8 cellular contexts compared by ENCODE assay signal in the genomic region with DNA sequence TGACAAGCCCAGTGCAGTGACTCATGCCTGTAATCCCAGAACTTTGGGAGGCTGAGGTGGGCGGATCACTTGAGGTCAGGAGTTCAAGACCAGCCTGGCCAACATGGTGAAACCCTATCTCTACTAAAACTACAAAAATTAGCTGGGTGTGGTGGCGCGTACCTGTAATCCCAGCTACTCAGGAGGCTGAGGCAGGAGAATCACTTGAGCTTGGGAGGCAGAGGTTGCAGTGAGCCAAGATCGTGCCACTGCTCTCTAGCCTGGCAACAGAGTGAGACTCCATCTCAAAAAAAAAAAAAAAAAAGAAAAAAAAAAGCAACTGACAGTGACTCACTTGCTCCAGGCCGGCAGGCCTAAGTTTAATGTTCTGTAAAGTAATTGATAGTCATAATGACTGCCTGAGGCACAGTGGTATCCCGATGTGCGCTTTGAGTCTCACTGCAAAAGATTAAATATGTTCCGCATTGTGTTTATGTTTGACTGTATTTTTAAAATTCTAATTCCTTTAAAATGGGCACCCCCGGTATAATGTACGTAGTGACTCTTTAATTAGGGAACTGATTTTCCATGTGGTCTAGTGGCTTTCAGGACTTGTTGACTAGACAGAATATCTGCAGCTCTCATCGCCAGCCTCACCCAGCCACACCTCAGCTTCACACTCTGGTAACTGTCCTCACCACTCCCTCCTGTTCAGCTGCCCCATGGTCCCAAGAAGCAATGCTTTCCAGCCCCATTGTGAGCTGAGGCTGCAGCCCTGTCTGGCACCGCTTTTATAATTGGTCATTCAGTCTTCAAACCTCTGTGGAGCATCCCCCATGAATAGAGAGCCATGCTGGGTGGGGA. TPM values are rescaled to one million over a fixed set of nuclear protein-coding genes. Genes with fewer than 3 reads are reported as not detected.
DNase-seq lines count a peak whose midpoint lies in the region; ATAC-seq and TF ChIP-seq lines count a peak whose summit lies in the region.
"Not testable (repeated sequence)": the region's sequence is repeated elsewhere in the genome, so short reads cannot be mapped to it uniquely, and the experiment has no call there.

No MANE protein-coding gene starts in this region.

- peak overlapping the region; percentile 36 for H3K4me3 Mint-ChIP-seq in activated naive CD8-positive, alpha-beta T cell treated with anti-CD3 and anti-CD28 coated beads, Interleukin-2, amount 10 ng/mL, durations not matched to agents 7 days and 5 days
- H3K4me3 Mint-ChIP-seq in stimulated activated naive B cell treated with anti-CD40 and anti-IgM and Interleukin-4, amounts not matched to agents 10 μg/mL and 1 μg/mL and 100 μg/mL, for 72 hours, result peak overlapping the region; percentile 87 to 89

- H3K36me3 Mint-ChIP-seq in activated naive CD8-positive, alpha-beta T cell treated with anti-CD3 and anti-CD28 coated beads, Interleukin-2, amount 10 ng/mL, durations not matched to agents 7 days and 5 days, result not testable (repeated sequence)
- peaks cover 2 to 14% of the 10 kb centered on the region in 2 donors for H3K36me3 Mint-ChIP-seq in stimulated activated naive B cell treated with anti-CD40 and anti-IgM and Interleukin-4, amounts not matched to agents 10 μg/mL and 1 μg/mL and 100 μg/mL, for 72 hours

- DNase-seq in BE2C, result peak; percentile 42
- DNase-seq in activated naive CD8-positive, alpha-beta T cell treated with anti-CD3 and anti-CD28 coated beads, Interleukin-2, amount 10 ng/mL, durations not matched to agents 7 days and 5 days; esophagus squamous epithelium (lab: John Stamatoyannopoulos, UW): not testable (repeated sequence)
- DNase-seq in midbrain (lab: John Stamatoyannopoulos, UW), result peak; percentile 22
- peak; percentile 26 for DNase-seq in stimulated activated naive B cell treated with anti-CD40 and anti-IgM and Interleukin-4, amounts not matched to agents 10 μg/mL and 1 μg/mL and 100 μg/mL, for 72 hours

- not testable (repeated sequence) for ATAC-seq in activated naive CD8-positive, alpha-beta T cell treated with anti-CD3 and anti-CD28 coated beads, Interleukin-2, amount 10 ng/mL, durations not matched to agents 7 days and 5 days (ENCODE audit: low read depth)
- ATAC-seq in stimulated activated naive B cell treated with anti-CD40 and anti-IgM and Interleukin-4, amounts not matched to agents 10 μg/mL and 1 μg/mL and 100 μg/mL, for 72 hours (replicated peaks), result peak; percentile 61

- peak overlapping the region; percentile 36; the same call in 1 of the 2 replicates for H2AFZ ChIP-seq in OCI-LY1 (ENCODE audit: low read length)

- H3K4me1 ChIP-seq in BE2C (peaks cover 13% of the 10 kb centered on the region), HEK293 (ENCODE audit: control insufficient read depth, insufficient read depth, low read length) (peaks cover 13% of the 10 kb centered on the region), OCI-LY1 (ENCODE audit: insufficient read depth, low read length, severe bottlenecking) (peaks cover 51% of the 10 kb centered on the region), esophagus squamous epithelium (peaks cover 10 to 65% (median 21%) of the 10 kb centered on the region in 3 donors)

- H3K4me3 ChIP-seq in BE2C (ENCODE audit: low read depth, low read length); HEK293 (ENCODE audit: low read depth, low read length); OCI-LY1 (ENCODE audit: low read depth, low read length, poor library complexity, severe bottlenecking); esophagus squamous epithelium: not testable (repeated sequence)

- H3K9ac ChIP-seq in OCI-LY1 (ENCODE audit: low read length), result not testable (repeated sequence)

- not testable (repeated sequence) for H3F3A ChIP-seq in OCI-LY1 (ENCODE audit: insufficient read depth, low read length)

- TF ChIP-seq CTCF in BE2C (IDR thresholded peaks at IDR 0.05; ENCODE audit: low read depth, low read length); HEK293 (tag by site-specific recombination; IDR thresholded peaks at IDR 0.05); OCI-LY1 (IDR thresholded peaks at IDR 0.05; ENCODE audit: low read length); VCaP (conservative IDR thresholded peaks at IDR 0.05); esophagus squamous epithelium (IDR thresholded peaks at IDR 0.05): not testable (repeated sequence)

- POLR2A ChIA-PET in HEK293 (lab: Yijun Ruan, JAX), result interaction anchor here (0.6 to 0.9 kb wide), 3 partner anchors 28 to 970 kb away, joined by 3 to 9 read pairs (median 3); no protein-coding TSS in a partner anchor
- POLR2A ChIA-PET in activated naive CD8-positive, alpha-beta T cell treated with anti-CD3 and anti-CD28 coated beads, Interleukin-2, amount 10 ng/mL, durations not matched to agents 7 days and 5 days (lab: Charles Lee), result interaction anchor here (1.5 to 3.0 kb wide), 5 partner anchors 10 to 165 kb away, joined by 3 to 20 read pairs (median 4); partner anchors contain the start of gene ZNF652

- H3K4me1 Mint-ChIP-seq in activated naive CD8-positive, alpha-beta T cell treated with anti-CD3 and anti-CD28 coated beads, Interleukin-2, amount 10 ng/mL, durations not matched to agents 7 days and 5 days, result peaks cover 51% of the 10 kb centered on the region
- H3K4me1 Mint-ChIP-seq in stimulated activated naive B cell treated with anti-CD40 and anti-IgM and Interleukin-4, amounts not matched to agents 10 μg/mL and 1 μg/mL and 100 μg/mL, for 72 hours, result peaks cover 53 to 76% of the 10 kb centered on the region in 2 donors

- H3K9me2 ChIP-seq in OCI-LY1 (ENCODE audit: low read depth, low read length), result not testable (repeated sequence)

- not testable (repeated sequence) for TF ChIP-seq POLR2A in esophagus squamous epithelium (IDR thresholded peaks at IDR 0.05)

- H3K27ac ChIP-seq in HEK293 (ENCODE audit: extremely low read depth, low read depth, low read length) (peak overlapping the region; percentile 24), OCI-LY1 (ENCODE audit: low read depth, low read length, poor library complexity, severe bottlenecking) (peak overlapping the region; percentile 47), VCaP (peak overlapping the region; percentile 38; the same call in 1 of the 2 replicates), esophagus squamous epithelium (peak overlapping the region; percentile 45 to 84 (median 69))

- H4K20me1 ChIP-seq in OCI-LY1 (ENCODE audit: insufficient read depth, low read length), result not testable (repeated sequence)

- H3K27me3 ChIP-seq in BE2C; OCI-LY1 (ENCODE audit: insufficient read depth, low read length); esophagus squamous epithelium: not testable (repeated sequence)

- not testable (repeated sequence) for H3K27me3 Mint-ChIP-seq in activated naive CD8-positive, alpha-beta T cell treated with anti-CD3 and anti-CD28 coated beads, Interleukin-2, amount 10 ng/mL, durations not matched to agents 7 days and 5 days; stimulated activated naive B cell treated with anti-CD40 and anti-IgM and Interleukin-4, amounts not matched to agents 10 μg/mL and 1 μg/mL and 100 μg/mL, for 72 hours

- 40 to 49% methylated on average over 12 of the region's 12 CpGs for WGBS in esophagus squamous epithelium, 2 donors

- intact Hi-C loops in esophagus squamous epithelium (cut with DNase I), result not testable (repeated sequence)

- H3K36me3 ChIP-seq in BE2C; HEK293 (ENCODE audit: control insufficient read depth in 2 of 2, insufficient read depth in 1 of 2, low read length in 2 of 2); OCI-LY1 (ENCODE audit: insufficient read depth, low read length); esophagus squamous epithelium: not testable (repeated sequence)

- CTCF ChIA-PET in HEK293 (lab: Yijun Ruan, JAX), result interaction anchor here (0.6 to 5.9 kb wide), 10 partner anchors 8 to 502 kb away, joined by 3 to 50 read pairs (median 6); partner anchors contain the start of gene ZNF652

- not testable (repeated sequence) for H3K9me3 ChIP-seq in BE2C; HEK293 (ENCODE audit: control insufficient read depth, insufficient read depth, low read depth, low read length); OCI-LY1 (ENCODE audit: low read length); esophagus squamous epithelium

- H3K79me2 ChIP-seq in OCI-LY1 (ENCODE audit: insufficient read depth, low read length), result not testable (repeated sequence)

- H3K27ac Mint-ChIP-seq in activated naive CD8-positive, alpha-beta T cell treated with anti-CD3 and anti-CD28 coated beads, Interleukin-2, amount 10 ng/mL, durations not matched to agents 7 days and 5 days, result peak overlapping the region; percentile 97
- peak overlapping the region; percentile 99 for H3K27ac Mint-ChIP-seq in stimulated activated naive B cell treated with anti-CD40 and anti-IgM and Interleukin-4, amounts not matched to agents 10 μg/mL and 1 μg/mL and 100 μg/mL, for 72 hours

- not testable (repeated sequence) for H3K9me3 Mint-ChIP-seq in activated naive CD8-positive, alpha-beta T cell treated with anti-CD3 and anti-CD28 coated beads, Interleukin-2, amount 10 ng/mL, durations not matched to agents 7 days and 5 days; stimulated activated naive B cell treated with anti-CD40 and anti-IgM and Interleukin-4, amounts not matched to agents 10 μg/mL and 1 μg/mL and 100 μg/mL, for 72 hours

- H3K4me2 ChIP-seq in OCI-LY1 (ENCODE audit: low read length), result peak overlapping the region; percentile 36

TF ChIP-seq in HEK293, 187 proteins besides CTCF, POLR2A, EP300 and RAD21 (continues in another document):
- peak; percentile 61 for TF ChIP-seq ZBTB1 (tag by site-specific recombination; IDR thresholded peaks at IDR 0.05)

RNA-seq across cellular contexts. Expression of gene PHB1, which starts 24.9 kb away (rescaled TPM):
- 523 TPM for polyA plus RNA-seq in BE2C (2012; ENCODE audit: insufficient read depth, insufficient read length, low read depth)
- 100 to 1,000 TPM; 104 to 110 TPM for total RNA-seq in activated naive CD8-positive, alpha-beta T cell treated with anti-CD3 and anti-CD28 coated beads, Interleukin-2, amount 10 ng/mL, durations not matched to agents 7 days and 5 days
- total RNA-seq in esophagus squamous epithelium, result 100 to 1,000 TPM in 2 of 4 donors, 10 to 100 TPM in 2; 61.7 to 119 (median 106) TPM

RNA-seq across cellular contexts. Expression of gene ZNF652, which starts 27.7 kb away (rescaled TPM):
- polyA plus RNA-seq in BE2C (2012; ENCODE audit: insufficient read depth, insufficient read length, low read depth), result 11.4 TPM
- total RNA-seq in activated naive CD8-positive, alpha-beta T cell treated with anti-CD3 and anti-CD28 coated beads, Interleukin-2, amount 10 ng/mL, durations not matched to agents 7 days and 5 days, result 10 to 100 TPM; 43.6 to 47.7 TPM
- total RNA-seq in esophagus squamous epithelium, result 10 to 100 TPM; 14.0 to 32.6 (median 20.9) TPM
